In genomic region chr2:237733677-237734300, GRCh38 we compare ENCODE assay signal across 10 cellular contexts.
A peak's percentile ranks its signal among the peaks of the same experiment; 100 is the strongest.
DNase-seq lines count a peak whose midpoint lies in the region; ATAC-seq and TF ChIP-seq lines count a peak whose summit lies in the region.
"Had no signal": no experiment of that assay in that cellular context is flagged by ENCODE, and none has a peak within 500 bp of the region (broad histone marks: within the 10 kb centered on the region; RNA-seq: fewer than 3 reads in every experiment).

No MANE protein-coding gene starts in this region.

- H3K27me3 ChIP-seq in upper lobe of right lung, result no peaks in the 10 kb centered on the region
- H3K27me3 ChIP-seq: tibial nerve had no signal

- no peaks in the 10 kb centered on the region for H3K9me3 Mint-ChIP-seq in brain

- TF ChIP-seq CTCF in brain (conservative IDR thresholded peaks at IDR 0.05) (no peak), upper lobe of right lung (IDR thresholded peaks at IDR 0.05) (no peak), GM10266 (IDR thresholded peaks at IDR 0.05; ENCODE audit: control insufficient read depth, insufficient read depth, low read depth, missing control alignments) (no peak)

- peak overlapping the region in 3 of 5 experiments; percentile 25 to 93 (median 74) for H3K27ac Mint-ChIP-seq in brain

- intact Hi-C loops in upper lobe of right lung (cut with DNase I), result no loop called here

- no peaks in the 10 kb centered on the region for H3K9me3 ChIP-seq in upper lobe of right lung
- H3K9me3 ChIP-seq: tibial nerve had no signal

- peaks cover 4% of the 10 kb centered on the region for H3K27me3 Mint-ChIP-seq in brain

- peak; percentile 54 for DNase-seq in activated CD8-positive, alpha-beta memory T cell treated with anti-CD3 and anti-CD28 coated beads for 24 hours
- DNase-seq in activated CD8-positive, alpha-beta memory T cell treated with anti-CD3 and anti-CD28 coated beads, Interleukin-2, amount 50 U/mL, for 48 hours, result no peak
- DNase-seq in lung microvascular endothelial cell (ENCODE audit: low read depth in 2 of 2) (peak; percentile 84 to 98), upper lobe of right lung (no peak), SW480 (ENCODE audit: low spot score) (no peak), GM10266 (ENCODE audit: extremely low spot score) (no peak), RKO (ENCODE audit: low spot score) (no peak)
- DNase-seq: Karpas-422 had no signal

- H3K4me3 Mint-ChIP-seq in brain, result peak overlapping the region in 2 of 5 experiments; percentile 50 to 58

- H3K4me1 ChIP-seq in upper lobe of right lung, result peaks cover 82% of the 10 kb centered on the region

- H3K27ac ChIP-seq in upper lobe of right lung, result peak overlapping the region; percentile 71

- peaks cover 18% of the 10 kb centered on the region for H3K36me3 Mint-ChIP-seq in brain

- no peak overlapping the region for H3K4me3 ChIP-seq in upper lobe of right lung

- H3K36me3 ChIP-seq in upper lobe of right lung, result peaks cover 28% of the 10 kb centered on the region

- peaks cover 57% of the 10 kb centered on the region for H3K4me1 Mint-ChIP-seq in brain

- peak; percentile 17 for ATAC-seq in upper lobe of right lung

Comparison
In these comparisons a context has a peak if more than half of its experiments do, and no peak if none do; other contexts are left out.
1. DNase-seq: peak in activated CD8-positive, alpha-beta memory T cell treated with anti-CD3 and anti-CD28 coated beads for 24 hours (single experiment) and lung microvascular endothelial cell (2 of 2); none in activated CD8-positive, alpha-beta memory T cell treated with anti-CD3 and anti-CD28 coated beads, Interleukin-2, amount 50 U/mL, for 48 hours (single experiment), upper lobe of right lung (single experiment), SW480 (single experiment), GM10266 (single experiment) and RKO (single experiment).